ENCODE assay signal across 2 cellular contexts in genomic region chr6:158633127-158633526, GRCh38.
TF ChIP-seq lines count a peak whose summit lies in the region.

No MANE protein-coding gene starts in this region.

TF ChIP-seq in WTC11, 78 proteins besides CTCF, POLR2A, EP300 and RAD21:
- TF ChIP-seq ZBTB43 (CRISPR knock-in tag; IDR thresholded peaks at IDR 0.05) (no peak), TCF7 (CRISPR knock-in tag; IDR thresholded peaks at IDR 0.05; ENCODE audit: low read depth) (no peak), ZNF263 (CRISPR knock-in tag; IDR thresholded peaks at IDR 0.05; ENCODE audit: low read depth) (no peak), HMGXB4 (CRISPR knock-in tag; IDR thresholded peaks at IDR 0.05) (no peak), ETV6 (CRISPR knock-in tag; IDR thresholded peaks at IDR 0.05) (no peak), RELA (CRISPR knock-in tag; IDR thresholded peaks at IDR 0.05; ENCODE audit: borderline replicate concordance) (no peak), ZMAT4 (CRISPR knock-in tag; IDR thresholded peaks at IDR 0.05) (no peak)

TF ChIP-seq in H1, 55 proteins besides CTCF, POLR2A, EP300 and RAD21:
- TF ChIP-seq CREB1 (IDR thresholded peaks at IDR 0.05) (no peak), RBBP5 (IDR thresholded peaks at IDR 0.05; ENCODE audit: borderline replicate concordance, low read depth, low read length) (no peak), PHF8 (conservative IDR thresholded peaks at IDR 0.05; ENCODE audit: low read depth, low read length) (no peak), KDM4A (IDR thresholded peaks at IDR 0.05; ENCODE audit: low read depth, low read length, severe bottlenecking) (no peak), RXRA (IDR thresholded peaks at IDR 0.05; ENCODE audit: insufficient read depth, low read depth, low read length) (no peak), CHD1 (IDR thresholded peaks at IDR 0.05; ENCODE audit: low read depth, low read length) (no peak), BACH1 (IDR thresholded peaks at IDR 0.05; ENCODE audit: low read length) (no peak), TAF1 (IDR thresholded peaks at IDR 0.05; ENCODE audit: low read depth, low read length) (no peak)
